8 cellular contexts compared by ENCODE assay signal in genomic region chr22:21417806-21418205, GRCh38. TPM values are rescaled to one million over a fixed set of nuclear protein-coding genes. Genes with fewer than 3 reads are reported as not detected.
DNase-seq lines count a peak whose midpoint lies in the region; ATAC-seq and TF ChIP-seq lines count a peak whose summit lies in the region.
"Not testable (repeated sequence)": the region's sequence is repeated elsewhere in the genome, so short reads cannot be mapped to it uniquely, and the experiment has no call there.

No MANE protein-coding gene starts in this region.

- not testable (repeated sequence) for H3K27me3 ChIP-seq in Loucy (ENCODE audit: insufficient read depth, low read length, poor library complexity, severe bottlenecking); left lung; sigmoid colon; aorta (ENCODE audit: control insufficient read depth in 1 of 2, insufficient read depth in 2 of 2, low read length in 1 of 2)

- H3K9me2 ChIP-seq in Loucy (replicated peaks; ENCODE audit: low read depth, low read length): not testable (repeated sequence)

- not testable (repeated sequence) for TF ChIP-seq POLR2A in sigmoid colon (IDR thresholded peaks at IDR 0.05)

- not testable (repeated sequence) for H3K36me3 ChIP-seq in Loucy (ENCODE audit: insufficient read depth, low read length); left lung; sigmoid colon; aorta (ENCODE audit: control insufficient read depth in 1 of 2, insufficient read depth in 2 of 2, low read length in 1 of 2)

- not testable (repeated sequence) for H3K27ac ChIP-seq in left lung; aorta (ENCODE audit: low read depth in 1 of 2, low read length in 2 of 2)
- peak overlapping the region in 3 of 4 donors; percentile 64 to 73 (median 71) for H3K27ac ChIP-seq in sigmoid colon

- not testable (repeated sequence) for H3K4me2 ChIP-seq in Loucy (ENCODE audit: low read depth, low read length, poor library complexity, severe bottlenecking)

- H3K9me3 ChIP-seq in Loucy (ENCODE audit: insufficient read depth, low read depth, low read length); left lung; sigmoid colon; aorta (ENCODE audit: control insufficient read depth, low read length): not testable (repeated sequence)

- TF ChIP-seq EP300 in sigmoid colon (IDR thresholded peaks at IDR 0.05): not testable (repeated sequence)

- TF ChIP-seq CTCF in Loucy (conservative IDR thresholded peaks at IDR 0.05; ENCODE audit: low read length); left lung (IDR thresholded peaks at IDR 0.05); sigmoid colon (IDR thresholded peaks at IDR 0.05): not testable (repeated sequence)

- not testable (repeated sequence) for H3K27me3 Mint-ChIP-seq in activated T-cell treated with anti-CD3 and anti-CD28 coated beads, Interleukin-2, amount 50 U/mL, for 24 hours; effector memory CD8-positive, alpha-beta T cell

- H3K4me3 Mint-ChIP-seq in activated T-cell treated with anti-CD3 and anti-CD28 coated beads, Interleukin-2, amount 50 U/mL, for 24 hours: peak overlapping the region; percentile 63
- not testable (repeated sequence) for H3K4me3 Mint-ChIP-seq in effector memory CD8-positive, alpha-beta T cell

- peak; percentile 44 for DNase-seq in activated T-cell treated with anti-CD3 and anti-CD28 coated beads, Interleukin-2, amount 50 U/mL, for 24 hours
- DNase-seq in effector memory CD8-positive, alpha-beta T cell: peak in 1 of 3 experiments; percentile 26
- peak; percentile 36 to 80 for DNase-seq in left lung
- peak; percentile 63 for DNase-seq in sigmoid colon
- peak; percentile 50 to 83 for DNase-seq in aorta

- H3K4me1 ChIP-seq in Loucy (ENCODE audit: insufficient read depth, low read length, poor library complexity, severe bottlenecking); left lung; sigmoid colon; aorta (ENCODE audit: control insufficient read depth in 1 of 2, insufficient read depth in 2 of 2, low read length in 2 of 2): not testable (repeated sequence)

- H4K20me1 ChIP-seq in Loucy (ENCODE audit: insufficient read depth, low read length, poor library complexity, severe bottlenecking): not testable (repeated sequence)

- not testable (repeated sequence) for H3F3A ChIP-seq in Loucy (ENCODE audit: low read depth)

- 0% methylated on average over 18 of the region's 39 CpGs for WGBS in sigmoid colon, 2 donors
- 0 to 1% methylated on average over 15 to 18 of the region's 39 CpGs for WGBS in aorta, 2 donors

- H2AFZ ChIP-seq in Loucy (ENCODE audit: low read length): not testable (repeated sequence)

- H3K4me1 Mint-ChIP-seq in activated T-cell treated with anti-CD3 and anti-CD28 coated beads, Interleukin-2, amount 50 U/mL, for 24 hours (ENCODE audit: low read depth); effector memory CD8-positive, alpha-beta T cell (ENCODE audit: low read depth in 2 of 2): not testable (repeated sequence)

- H3K4me3 ChIP-seq in Loucy (ENCODE audit: low read length, poor library complexity, severe bottlenecking): peak overlapping the region; percentile 68
- H3K4me3 ChIP-seq in left lung: peak overlapping the region; percentile 29 to 45
- H3K4me3 ChIP-seq in sigmoid colon: peak overlapping the region; percentile 27 to 52 (median 44)
- not testable (repeated sequence) for H3K4me3 ChIP-seq in aorta (ENCODE audit: low read length in 2 of 2)

- not testable (repeated sequence) for H3K9ac ChIP-seq in Loucy (ENCODE audit: low read depth, low read length, poor library complexity, severe bottlenecking)

- H3K36me3 Mint-ChIP-seq in activated T-cell treated with anti-CD3 and anti-CD28 coated beads, Interleukin-2, amount 50 U/mL, for 24 hours (ENCODE audit: low read depth); effector memory CD8-positive, alpha-beta T cell (ENCODE audit: insufficient read depth): not testable (repeated sequence)

- intact Hi-C loops in left lung (cut with DNase I); sigmoid colon (cut with DNase I); aorta (cut with DNase I): not testable (repeated sequence)

- ATAC-seq in GM19372 (IDR thresholded peaks at IDR 0.05; ENCODE audit: low read depth, unreplicated experiment) (peak; percentile 20), HG02798 (IDR thresholded peaks at IDR 0.05; ENCODE audit: poor library complexity, unreplicated experiment) (peak; percentile 13), left lung (peak; percentile 7)
- ATAC-seq in effector memory CD8-positive, alpha-beta T cell (replicated peaks): peak; percentile 3
- ATAC-seq in aorta (ENCODE audit: low FRiP score): not testable (repeated sequence)

- H3K79me2 ChIP-seq in Loucy (ENCODE audit: insufficient read depth, low read length): not testable (repeated sequence)

- not testable (repeated sequence) for H3K27ac Mint-ChIP-seq in activated T-cell treated with anti-CD3 and anti-CD28 coated beads, Interleukin-2, amount 50 U/mL, for 24 hours; effector memory CD8-positive, alpha-beta T cell

- not testable (repeated sequence) for H3K9me3 Mint-ChIP-seq in activated T-cell treated with anti-CD3 and anti-CD28 coated beads, Interleukin-2, amount 50 U/mL, for 24 hours; effector memory CD8-positive, alpha-beta T cell

RNA-seq across cellular contexts. Expression of gene HIC2, which starts 0.6 kb away (rescaled TPM):
- total RNA-seq in left lung (1 to 10 TPM; 3.4 to 4.1 TPM), sigmoid colon (1 to 10 TPM; 2.1 to 4.2 (median 2.7) TPM), aorta (1 to 10 TPM; 4.7 to 5.4 TPM)
- polyA plus RNA-seq in sigmoid colon (1 to 10 TPM; 1.2 to 3.5 (median 1.4) TPM), aorta (1 to 10 TPM in 1 of 2 donors, under 1 TPM in 1; 0.38 to 1.1 TPM)

RNA-seq across cellular contexts. Expression of gene RIMBP3B, which starts 34.3 kb away (rescaled TPM):
- under 1 TPM; 0.10 to 0.32 TPM for total RNA-seq in left lung
- not detected for total RNA-seq in sigmoid colon
- under 1 TPM in 1 of 3 donors, not detected in 2; 0.25 TPM for polyA plus RNA-seq in sigmoid colon
- under 1 TPM in 1 of 2 donors, not detected in 1; 0.66 TPM for total RNA-seq in aorta
- polyA plus RNA-seq in aorta: not detected

RNA-seq across cellular contexts. Expression of gene TMEM191C, which starts 49.4 kb away (rescaled TPM):
- 1 to 10 TPM; 1.6 to 1.8 TPM for total RNA-seq in left lung
- total RNA-seq in sigmoid colon: 1 to 10 TPM in 1 of 4 donors, under 1 TPM in 3; 0.27 to 6.3 (median 0.77) TPM
- polyA plus RNA-seq in sigmoid colon: 10 to 100 TPM in 1 of 3 donors, 1 to 10 TPM in 2; 2.0 to 10.2 (median 5.3) TPM
- 1 to 10 TPM in 1 of 2 donors, under 1 TPM in 1; 0.55 to 1.4 TPM for total RNA-seq in aorta
- 1 to 10 TPM in 1 of 2 donors, under 1 TPM in 1; 0.50 to 2.9 TPM for polyA plus RNA-seq in aorta
